34 cellular contexts compared by ENCODE assay signal in genomic region chr4:186825069-186825468, GRCh38.
"Had no signal": no experiment of that assay in that cellular context is flagged by ENCODE, and none has a peak within 500 bp of the region (broad histone marks: within the 10 kb centered on the region; RNA-seq: fewer than 3 reads in every experiment).

No MANE protein-coding gene starts in this region.

- H3K27ac Mint-ChIP-seq: activated CD4-positive, alpha-beta memory T cell treated with anti-CD3 and anti-CD28 coated beads for 36 hours; activated naive CD4-positive, alpha-beta T cell treated with anti-CD3 and anti-CD28 coated beads for 36 hours; activated naive CD4-positive, alpha-beta T cell treated with anti-CD3 and anti-CD28 coated beads, Interleukin-2, amount 50 U/mL, for 72 hours; activated T-helper 1 cell treated with anti-CD3 and anti-CD28 coated beads, Interleukin-12 subunit alpha, Interleukin-12 subunit beta, Interleukin-2, Interleukin-4 antibody, amounts not matched to agents 30 ng/mL and 10 ng/mL and 1 ng/mL, durations not matched to agents 14 hours and 24 hours and 36 hours; brain; T-cell; T-helper 17 cell; WTC11 had no signal

- H3K27me3 ChIP-seq: adrenal gland, Peyer's patch had no signal

- DNase-seq: activated CD4-positive, alpha-beta memory T cell treated with anti-CD3 and anti-CD28 coated beads for 36 hours; activated CD4-positive, alpha-beta T cell treated with anti-CD3 and anti-CD28 coated beads for 4 hours; activated CD4-positive, alpha-beta T cell treated with anti-CD3 and anti-CD28 coated beads, Interleukin-2, amount 50 U/mL, for 1 hour; activated CD8-positive, alpha-beta memory T cell treated with anti-CD3 and anti-CD28 coated beads, Interleukin-2, amount 50 U/mL, for 4 hours; activated gamma-delta T cell treated with Interleukin-2 at 50 U/mL for 16 hours; activated naive CD4-positive, alpha-beta T cell treated with anti-CD3 and anti-CD28 coated beads for 36 hours; activated T-cell treated with anti-CD3 and anti-CD28 coated beads for 4 hours; activated T-cell treated with anti-CD3 and anti-CD28 coated beads, Interleukin-2, amount 50 U/mL, for 4 hours; adrenal gland; caudate nucleus; Kasumi-1; KG1; MM.1S; MV-4-11; NCI-H1092; NCI-H1436 treated with DMSO at 0.1 percent for 48 hours; NCI-H1694 treated with DMSO at 0.1 percent for 48 hours; NCI-H2029; NCI-H345; NCI-H524 treated with DMSO at 0.1 percent for 48 hours; PC-3; Peyer's patch; RPMI8226; SIG-M5; T-cell; T-helper 17 cell had no signal

- FAIRE-seq: bronchial epithelial cell had no signal

- H3K9me3 ChIP-seq: adrenal gland, Peyer's patch had no signal

- H3K9me3 Mint-ChIP-seq: WTC11 had no signal

- ATAC-seq: activated CD4-positive, CD25-positive, alpha-beta regulatory T cell treated with anti-CD3 and anti-CD28 coated beads, Interleukin-2, amount 50 U/mL, for 24 hours; activated naive CD4-positive, alpha-beta T cell treated with anti-CD3 and anti-CD28 coated beads, Interleukin-2, amount 50 U/mL, for 72 hours; activated T-cell treated with anti-CD3 and anti-CD28 coated beads, Interleukin-2, amount 50 U/mL, for 4 hours; PC-3; Right ventricle myocardium inferior; SK-N-SH treated with all-trans-retinoic acid at 6 μM for 48 hours; T-cell; T-helper 17 cell; WTC11 had no signal

- H3K4me1 Mint-ChIP-seq: T-cell, T-helper 17 cell had no signal

- H3K4me1 ChIP-seq: adrenal gland had no signal

- H3K4me3 ChIP-seq: adrenal gland, Peyer's patch had no signal

- H3K27ac ChIP-seq: adrenal gland, Peyer's patch had no signal

- H3K36me3 Mint-ChIP-seq: activated CD4-positive, alpha-beta memory T cell treated with anti-CD3 and anti-CD28 coated beads for 36 hours; brain; T-cell; WTC11 had no signal

- H3K36me3 ChIP-seq: adrenal gland, Peyer's patch had no signal

- H3K4me3 Mint-ChIP-seq: activated CD4-positive, alpha-beta memory T cell treated with anti-CD3 and anti-CD28 coated beads for 36 hours; activated naive CD4-positive, alpha-beta T cell treated with anti-CD3 and anti-CD28 coated beads for 36 hours; activated T-cell treated with anti-CD3 and anti-CD28 coated beads, Interleukin-2, amount 50 U/mL, for 4 hours; activated T-helper 1 cell treated with anti-CD3 and anti-CD28 coated beads, Interleukin-12 subunit alpha, Interleukin-12 subunit beta, Interleukin-2, Interleukin-4 antibody, amounts not matched to agents 30 ng/mL and 10 ng/mL and 1 ng/mL, durations not matched to agents 14 hours and 24 hours and 36 hours; brain; T-cell; T-helper 17 cell; WTC11 had no signal

- H3K27me3 Mint-ChIP-seq: activated CD4-positive, alpha-beta memory T cell treated with anti-CD3 and anti-CD28 coated beads for 36 hours; T-cell; T-helper 17 cell had no signal
